In the genomic region with DNA sequence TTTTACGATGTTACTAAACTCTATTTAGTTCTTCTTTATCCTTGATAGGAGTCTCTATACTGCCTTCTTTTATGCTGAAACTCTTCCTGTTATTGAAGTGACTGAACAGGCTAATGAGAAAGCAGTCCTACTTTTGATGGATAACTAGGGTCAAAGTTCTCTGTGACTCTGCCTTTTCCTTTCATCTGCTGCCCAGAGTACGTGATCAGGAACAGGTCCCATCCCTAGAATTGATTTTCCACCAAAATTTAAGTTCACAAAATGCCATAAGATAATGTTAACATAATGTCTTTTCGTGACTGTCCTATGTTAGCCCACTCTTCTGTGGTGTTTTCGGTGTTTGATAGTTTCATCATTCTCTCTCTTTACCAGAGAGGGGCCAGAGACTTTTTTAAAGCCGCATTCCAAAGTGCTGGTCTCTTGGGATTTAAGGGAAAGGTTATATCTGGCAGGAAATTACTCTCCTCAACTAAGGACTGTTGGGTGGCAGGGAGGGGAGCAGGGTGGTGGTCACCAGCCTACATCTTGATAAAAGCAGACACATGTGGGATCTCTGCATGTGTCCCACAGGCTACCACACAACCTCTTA, we compare ENCODE assay signal across 1 cellular context.
TF ChIP-seq lines count a peak whose summit lies in the region.

No MANE protein-coding gene starts in this region.

TF ChIP-seq in HepG2, 621 proteins besides CTCF, POLR2A, EP300 and RAD21 (continued from another document and continues in another):
- TF ChIP-seq, protein P1, sequence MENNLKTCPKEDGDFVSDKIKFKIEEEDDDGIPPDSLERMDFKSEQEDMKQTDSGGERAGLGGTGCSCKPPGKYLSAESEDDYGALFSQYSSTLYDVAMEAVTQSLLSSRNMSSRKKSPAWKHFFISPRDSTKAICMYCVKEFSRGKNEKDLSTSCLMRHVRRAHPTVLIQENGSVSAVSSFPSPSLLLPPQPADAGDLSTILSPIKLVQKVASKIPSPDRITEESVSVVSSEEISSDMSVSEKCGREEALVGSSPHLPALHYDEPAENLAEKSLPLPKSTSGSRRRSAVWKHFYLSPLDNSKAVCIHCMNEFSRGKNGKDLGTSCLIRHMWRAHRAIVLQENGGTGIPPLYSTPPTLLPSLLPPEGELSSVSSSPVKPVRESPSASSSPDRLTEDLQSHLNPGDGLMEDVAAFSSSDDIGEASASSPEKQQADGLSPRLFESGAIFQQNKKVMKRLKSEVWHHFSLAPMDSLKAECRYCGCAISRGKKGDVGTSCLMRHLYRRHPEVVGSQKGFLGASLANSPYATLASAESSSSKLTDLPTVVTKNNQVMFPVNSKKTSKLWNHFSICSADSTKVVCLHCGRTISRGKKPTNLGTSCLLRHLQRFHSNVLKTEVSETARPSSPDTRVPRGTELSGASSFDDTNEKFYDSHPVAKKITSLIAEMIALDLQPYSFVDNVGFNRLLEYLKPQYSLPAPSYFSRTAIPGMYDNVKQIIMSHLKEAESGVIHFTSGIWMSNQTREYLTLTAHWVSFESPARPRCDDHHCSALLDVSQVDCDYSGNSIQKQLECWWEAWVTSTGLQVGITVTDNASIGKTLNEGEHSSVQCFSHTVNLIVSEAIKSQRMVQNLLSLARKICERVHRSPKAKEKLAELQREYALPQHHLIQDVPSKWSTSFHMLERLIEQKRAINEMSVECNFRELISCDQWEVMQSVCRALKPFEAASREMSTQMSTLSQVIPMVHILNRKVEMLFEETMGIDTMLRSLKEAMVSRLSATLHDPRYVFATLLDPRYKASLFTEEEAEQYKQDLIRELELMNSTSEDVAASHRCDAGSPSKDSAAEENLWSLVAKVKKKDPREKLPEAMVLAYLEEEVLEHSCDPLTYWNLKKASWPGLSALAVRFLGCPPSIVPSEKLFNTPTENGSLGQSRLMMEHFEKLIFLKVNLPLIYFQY (CRISPR knock-in tag; IDR thresholded peaks at IDR 0.05; ENCODE audit: borderline replicate concordance) = peak; percentile 52; the same call in 1 of the 2 replicates
- no peak for TF ChIP-seq NRL (CRISPR knock-in tag; IDR thresholded peaks at IDR 0.05; ENCODE audit: borderline replicate concordance)
- no peak for TF ChIP-seq DNMT1 (CRISPR knock-in tag; IDR thresholded peaks at IDR 0.05)
- no peak for TF ChIP-seq CBX2 (IDR thresholded peaks at IDR 0.05; ENCODE audit: low read depth, low read length)
- TF ChIP-seq CBX2 (CRISPR knock-in tag; IDR thresholded peaks at IDR 0.05; ENCODE audit: low read depth) = no peak
- TF ChIP-seq, protein P2, sequence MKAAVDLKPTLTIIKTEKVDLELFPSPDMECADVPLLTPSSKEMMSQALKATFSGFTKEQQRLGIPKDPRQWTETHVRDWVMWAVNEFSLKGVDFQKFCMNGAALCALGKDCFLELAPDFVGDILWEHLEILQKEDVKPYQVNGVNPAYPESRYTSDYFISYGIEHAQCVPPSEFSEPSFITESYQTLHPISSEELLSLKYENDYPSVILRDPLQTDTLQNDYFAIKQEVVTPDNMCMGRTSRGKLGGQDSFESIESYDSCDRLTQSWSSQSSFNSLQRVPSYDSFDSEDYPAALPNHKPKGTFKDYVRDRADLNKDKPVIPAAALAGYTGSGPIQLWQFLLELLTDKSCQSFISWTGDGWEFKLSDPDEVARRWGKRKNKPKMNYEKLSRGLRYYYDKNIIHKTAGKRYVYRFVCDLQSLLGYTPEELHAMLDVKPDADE (CRISPR knock-in tag; IDR thresholded peaks at IDR 0.05) = no peak
- TF ChIP-seq XRCC5 (optimal IDR thresholded peaks at IDR 0.05; ENCODE audit: low read length) = no peak
- TF ChIP-seq, protein P3, sequence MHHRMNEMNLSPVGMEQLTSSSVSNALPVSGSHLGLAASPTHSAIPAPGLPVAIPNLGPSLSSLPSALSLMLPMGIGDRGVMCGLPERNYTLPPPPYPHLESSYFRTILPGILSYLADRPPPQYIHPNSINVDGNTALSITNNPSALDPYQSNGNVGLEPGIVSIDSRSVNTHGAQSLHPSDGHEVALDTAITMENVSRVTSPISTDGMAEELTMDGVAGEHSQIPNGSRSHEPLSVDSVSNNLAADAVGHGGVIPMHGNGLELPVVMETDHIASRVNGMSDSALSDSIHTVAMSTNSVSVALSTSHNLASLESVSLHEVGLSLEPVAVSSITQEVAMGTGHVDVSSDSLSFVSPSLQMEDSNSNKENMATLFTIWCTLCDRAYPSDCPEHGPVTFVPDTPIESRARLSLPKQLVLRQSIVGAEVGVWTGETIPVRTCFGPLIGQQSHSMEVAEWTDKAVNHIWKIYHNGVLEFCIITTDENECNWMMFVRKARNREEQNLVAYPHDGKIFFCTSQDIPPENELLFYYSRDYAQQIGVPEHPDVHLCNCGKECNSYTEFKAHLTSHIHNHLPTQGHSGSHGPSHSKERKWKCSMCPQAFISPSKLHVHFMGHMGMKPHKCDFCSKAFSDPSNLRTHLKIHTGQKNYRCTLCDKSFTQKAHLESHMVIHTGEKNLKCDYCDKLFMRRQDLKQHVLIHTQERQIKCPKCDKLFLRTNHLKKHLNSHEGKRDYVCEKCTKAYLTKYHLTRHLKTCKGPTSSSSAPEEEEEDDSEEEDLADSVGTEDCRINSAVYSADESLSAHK (CRISPR knock-in tag; IDR thresholded peaks at IDR 0.05; ENCODE audit: borderline replicate concordance) = no peak
- TF ChIP-seq SRSF4 (IDR thresholded peaks at IDR 0.05; ENCODE audit: low read depth, low read length, poor library complexity, severe bottlenecking) = no peak
- TF ChIP-seq, protein P4, sequence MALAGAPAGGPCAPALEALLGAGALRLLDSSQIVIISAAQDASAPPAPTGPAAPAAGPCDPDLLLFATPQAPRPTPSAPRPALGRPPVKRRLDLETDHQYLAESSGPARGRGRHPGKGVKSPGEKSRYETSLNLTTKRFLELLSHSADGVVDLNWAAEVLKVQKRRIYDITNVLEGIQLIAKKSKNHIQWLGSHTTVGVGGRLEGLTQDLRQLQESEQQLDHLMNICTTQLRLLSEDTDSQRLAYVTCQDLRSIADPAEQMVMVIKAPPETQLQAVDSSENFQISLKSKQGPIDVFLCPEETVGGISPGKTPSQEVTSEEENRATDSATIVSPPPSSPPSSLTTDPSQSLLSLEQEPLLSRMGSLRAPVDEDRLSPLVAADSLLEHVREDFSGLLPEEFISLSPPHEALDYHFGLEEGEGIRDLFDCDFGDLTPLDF (CRISPR knock-in tag; IDR thresholded peaks at IDR 0.05) = no peak
- TF ChIP-seq PPARG (CRISPR knock-in tag; conservative IDR thresholded peaks at IDR 0.05) = peak; percentile 96
- peak; percentile 77; the same call in 1 of the 2 replicates for TF ChIP-seq NCOR1 (IDR thresholded peaks at IDR 0.05; ENCODE audit: borderline replicate concordance, low read length)
- no peak for TF ChIP-seq IKZF1 (IDR thresholded peaks at IDR 0.05)
- no peak for TF ChIP-seq SNAI1 (CRISPR knock-in tag; IDR thresholded peaks at IDR 0.05; ENCODE audit: borderline replicate concordance)
- TF ChIP-seq, protein P5, sequence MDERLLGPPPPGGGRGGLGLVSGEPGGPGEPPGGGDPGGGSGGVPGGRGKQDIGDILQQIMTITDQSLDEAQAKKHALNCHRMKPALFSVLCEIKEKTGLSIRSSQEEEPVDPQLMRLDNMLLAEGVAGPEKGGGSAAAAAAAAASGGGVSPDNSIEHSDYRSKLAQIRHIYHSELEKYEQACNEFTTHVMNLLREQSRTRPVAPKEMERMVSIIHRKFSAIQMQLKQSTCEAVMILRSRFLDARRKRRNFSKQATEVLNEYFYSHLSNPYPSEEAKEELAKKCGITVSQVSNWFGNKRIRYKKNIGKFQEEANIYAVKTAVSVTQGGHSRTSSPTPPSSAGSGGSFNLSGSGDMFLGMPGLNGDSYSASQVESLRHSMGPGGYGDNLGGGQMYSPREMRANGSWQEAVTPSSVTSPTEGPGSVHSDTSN (CRISPR knock-in tag; IDR thresholded peaks at IDR 0.05) = no peak
- no peak for TF ChIP-seq ZNF251 (CRISPR knock-in tag; IDR thresholded peaks at IDR 0.05)
- TF ChIP-seq NKX3-1 (CRISPR knock-in tag; IDR thresholded peaks at IDR 0.05) = 0 out of 2 replicates have a peak, but pooled peaks have one; percentile 19
- TF ChIP-seq, protein P6, sequence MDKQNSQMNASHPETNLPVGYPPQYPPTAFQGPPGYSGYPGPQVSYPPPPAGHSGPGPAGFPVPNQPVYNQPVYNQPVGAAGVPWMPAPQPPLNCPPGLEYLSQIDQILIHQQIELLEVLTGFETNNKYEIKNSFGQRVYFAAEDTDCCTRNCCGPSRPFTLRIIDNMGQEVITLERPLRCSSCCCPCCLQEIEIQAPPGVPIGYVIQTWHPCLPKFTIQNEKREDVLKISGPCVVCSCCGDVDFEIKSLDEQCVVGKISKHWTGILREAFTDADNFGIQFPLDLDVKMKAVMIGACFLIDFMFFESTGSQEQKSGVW (CRISPR knock-in tag; IDR thresholded peaks at IDR 0.05; ENCODE audit: borderline replicate concordance) = no peak
- TF ChIP-seq KAT2B (IDR thresholded peaks at IDR 0.05; ENCODE audit: borderline replicate concordance, low read depth, low read length) = no peak
- TF ChIP-seq SALL2 (CRISPR knock-in tag; IDR thresholded peaks at IDR 0.05) = no peak
- no peak for TF ChIP-seq ZNF34 (CRISPR knock-in tag; IDR thresholded peaks at IDR 0.05; ENCODE audit: borderline replicate concordance)
- no peak for TF ChIP-seq SMAD1 (CRISPR knock-in tag; IDR thresholded peaks at IDR 0.05; ENCODE audit: borderline replicate concordance, low read depth)
- no peak for TF ChIP-seq IRX3 (CRISPR knock-in tag; IDR thresholded peaks at IDR 0.05; ENCODE audit: borderline replicate concordance, low read depth)
- no peak for TF ChIP-seq TCF12 (IDR thresholded peaks at IDR 0.05)
- peak; percentile 70; the same call in 1 of the 2 replicates for TF ChIP-seq TCF12 (CRISPR knock-in tag; IDR thresholded peaks at IDR 0.05)
- TF ChIP-seq ZIK1 (CRISPR knock-in tag; IDR thresholded peaks at IDR 0.05; ENCODE audit: borderline replicate concordance, low read depth) = no peak
- TF ChIP-seq, protein P7, sequence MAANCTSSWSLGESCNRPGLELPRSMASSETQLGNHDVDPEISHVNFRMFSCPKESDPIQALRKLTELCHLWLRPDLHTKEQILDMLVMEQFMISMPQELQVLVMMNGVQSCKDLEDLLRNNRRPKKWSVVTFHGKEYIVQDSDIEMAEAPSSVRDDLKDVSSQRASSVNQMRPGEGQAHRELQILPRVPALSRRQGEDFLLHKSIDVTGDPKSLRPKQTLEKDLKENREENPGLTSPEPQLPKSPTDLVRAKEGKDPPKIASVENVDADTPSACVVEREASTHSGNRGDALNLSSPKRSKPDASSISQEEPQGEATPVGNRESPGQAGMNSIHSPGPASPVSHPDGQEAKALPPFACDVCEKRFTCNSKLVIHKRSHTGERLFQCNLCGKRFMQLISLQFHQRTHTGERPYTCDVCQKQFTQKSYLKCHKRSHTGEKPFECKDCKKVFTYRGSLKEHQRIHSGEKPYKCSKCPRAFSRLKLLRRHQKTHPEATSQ (CRISPR knock-in tag; IDR thresholded peaks at IDR 0.05; ENCODE audit: borderline replicate concordance) = peak; percentile 46; the same call in 1 of the 2 replicates
- TF ChIP-seq, protein P8, sequence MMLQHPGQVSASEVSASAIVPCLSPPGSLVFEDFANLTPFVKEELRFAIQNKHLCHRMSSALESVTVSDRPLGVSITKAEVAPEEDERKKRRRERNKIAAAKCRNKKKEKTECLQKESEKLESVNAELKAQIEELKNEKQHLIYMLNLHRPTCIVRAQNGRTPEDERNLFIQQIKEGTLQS (CRISPR knock-in tag; IDR thresholded peaks at IDR 0.05) = no peak
- peak; percentile 59; the same call in 1 of the 2 replicates for TF ChIP-seq ZC3H13 (CRISPR knock-in tag; IDR thresholded peaks at IDR 0.05)
- TF ChIP-seq ZNF749 (CRISPR knock-in tag; IDR thresholded peaks at IDR 0.05; ENCODE audit: borderline replicate concordance) = no peak
- TF ChIP-seq ZNF230 (CRISPR knock-in tag; IDR thresholded peaks at IDR 0.05) = no peak; the same call in 1 of the 2 replicates
- TF ChIP-seq HDAC2 (CRISPR knock-in tag; IDR thresholded peaks at IDR 0.05) = peak; percentile 75
- no peak for TF ChIP-seq FOSL1 (CRISPR knock-in tag; IDR thresholded peaks at IDR 0.05; ENCODE audit: borderline replicate concordance)
- TF ChIP-seq, protein P9, sequence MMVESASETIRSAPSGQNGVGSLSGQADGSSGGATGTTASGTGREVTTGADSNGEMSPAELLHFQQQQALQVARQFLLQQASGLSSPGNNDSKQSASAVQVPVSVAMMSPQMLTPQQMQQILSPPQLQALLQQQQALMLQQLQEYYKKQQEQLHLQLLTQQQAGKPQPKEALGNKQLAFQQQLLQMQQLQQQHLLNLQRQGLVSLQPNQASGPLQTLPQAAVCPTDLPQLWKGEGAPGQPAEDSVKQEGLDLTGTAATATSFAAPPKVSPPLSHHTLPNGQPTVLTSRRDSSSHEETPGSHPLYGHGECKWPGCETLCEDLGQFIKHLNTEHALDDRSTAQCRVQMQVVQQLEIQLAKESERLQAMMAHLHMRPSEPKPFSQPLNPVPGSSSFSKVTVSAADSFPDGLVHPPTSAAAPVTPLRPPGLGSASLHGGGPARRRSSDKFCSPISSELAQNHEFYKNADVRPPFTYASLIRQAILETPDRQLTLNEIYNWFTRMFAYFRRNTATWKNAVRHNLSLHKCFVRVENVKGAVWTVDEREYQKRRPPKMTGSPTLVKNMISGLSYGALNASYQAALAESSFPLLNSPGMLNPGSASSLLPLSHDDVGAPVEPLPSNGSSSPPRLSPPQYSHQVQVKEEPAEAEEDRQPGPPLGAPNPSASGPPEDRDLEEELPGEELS (CRISPR knock-in tag; IDR thresholded peaks at IDR 0.05) = peak; percentile 79
- TF ChIP-seq ZNF101 (CRISPR knock-in tag; IDR thresholded peaks at IDR 0.05; ENCODE audit: borderline replicate concordance, low read depth) = no peak
- TF ChIP-seq ETV6 (CRISPR knock-in tag; conservative IDR thresholded peaks at IDR 0.05) = no peak
